In the genomic region with DNA sequence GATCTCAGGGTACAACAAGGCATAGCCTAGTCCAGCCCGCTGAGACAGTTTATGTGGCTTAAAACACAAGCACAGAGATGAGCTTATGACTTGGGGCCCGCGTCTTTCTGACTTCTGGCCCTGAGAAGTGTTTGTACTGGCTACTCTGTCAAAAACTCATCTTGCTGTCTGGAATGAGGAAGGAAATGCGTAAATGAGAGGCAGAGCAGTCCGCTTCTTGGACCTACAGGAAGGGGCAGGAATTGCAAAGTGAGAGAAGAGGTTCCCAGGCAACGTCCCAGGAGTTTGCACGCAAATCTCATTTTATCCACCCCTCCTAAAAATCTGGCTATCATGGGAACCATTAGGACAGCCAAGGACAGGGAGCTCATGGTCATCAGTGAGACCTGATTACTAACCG, we compare ENCODE assay signal across 8 cellular contexts. TPM values are rescaled to one million over a fixed set of nuclear protein-coding genes. Genes with fewer than 3 reads are reported as not detected.
A peak's percentile ranks its signal among the peaks of the same experiment; 100 is the strongest.
DNase-seq lines count a peak whose midpoint lies in the region; ATAC-seq, FAIRE-seq and TF ChIP-seq lines count a peak whose summit lies in the region.

No MANE protein-coding gene starts in this region.

- ATAC-seq in gastrocnemius medialis (peak; percentile 1 to 15), GM19351 (IDR thresholded peaks at IDR 0.05; ENCODE audit: unreplicated experiment) (no peak)

- FAIRE-seq in urothelium cell line (lab: Jason Lieb, UNC): no peak

- H3K27ac ChIP-seq in cardiac muscle cell (no peak overlapping the region), gastrocnemius medialis (peak overlapping the region; percentile 95 to 100 (median 98))

- H3K36me3 ChIP-seq in cardiac muscle cell (no peaks in the 10 kb centered on the region), gastrocnemius medialis (no peaks in the 10 kb centered on the region)

- H3K27me3 ChIP-seq in cardiac muscle cell (no peaks in the 10 kb centered on the region), gastrocnemius medialis (no peaks in the 10 kb centered on the region)

- H3K4me1 ChIP-seq in cardiac muscle cell (ENCODE audit: low read depth): peaks cover 56% of the 10 kb centered on the region
- peaks cover 97 to 99% of the 10 kb centered on the region in 2 donors for H3K4me1 ChIP-seq in gastrocnemius medialis

- peak; percentile 41 for TF ChIP-seq CTCF in cardiac muscle cell (IDR thresholded peaks at IDR 0.05; ENCODE audit: low read depth, low read length)
- peak in 2 of 5 experiments; percentile 28 to 38 for TF ChIP-seq CTCF in gastrocnemius medialis (IDR thresholded peaks at IDR 0.05 in 4 of 5, conservative IDR thresholded peaks at IDR 0.05 in 1 of 5)

- TF ChIP-seq POLR2A in gastrocnemius medialis (IDR thresholded peaks at IDR 0.05): no peak

- intact Hi-C loops in gastrocnemius medialis (cut with DNase I; ENCODE audit: low total_unique reads): no loop called here

- H3K9me3 ChIP-seq in cardiac muscle cell (ENCODE audit: low read depth): no peaks in the 10 kb centered on the region
- no peaks in the 10 kb centered on the region for H3K9me3 ChIP-seq in gastrocnemius medialis

- in situ Hi-C loops in gastrocnemius medialis (cut with MboI; ENCODE audit: low sequenced_read_pairs in 4 of 4): loop anchor here in 3 of 4 donors (5.0 to 25.0 kb wide), 4 partner anchors 38 to 138 kb away; no protein-coding TSS in a partner anchor

- H3K4me3 ChIP-seq in cardiac muscle cell: no peak overlapping the region
- H3K4me3 ChIP-seq in gastrocnemius medialis: peak overlapping the region; percentile 44 to 50 (median 49)

- peak; percentile 65 for DNase-seq in ELR (ENCODE audit: low read depth)
- DNase-seq in UCSD-AML1 (lab: John Stamatoyannopoulos, UW; ENCODE audit: unreplicated experiment): peak; percentile 40
- peak in 1 of 2 donors; percentile 92 for DNase-seq in cardiac muscle cell (ENCODE audit: low read depth in 1 of 2, low spot score in 1 of 2)
- peak in 1 of 2 donors; percentile 60 for DNase-seq in gastrocnemius medialis
- no peak for DNase-seq in urothelium cell line (ENCODE audit: low spot score)
- DNase-seq in COLO829 (ENCODE audit: low spot score): no peak
- DNase-seq in stimulated activated CD4-positive, alpha-beta T cell treated with anti-CD3 and anti-CD28 coated beads, Interleukin-2, amount 100 ng/mL, for 48 hours: no peak

RNA-seq across cellular contexts. Expression of gene ANXA11, which starts 5.5 kb away (rescaled TPM):
- total RNA-seq in cardiac muscle cell (74.4 and 80.2 TPM in 2 replicates), gastrocnemius medialis (100 to 1,000 TPM; 142 to 202 (median 173) TPM)
- 82.4 and 112 TPM in 2 replicates for polyA plus RNA-seq in cardiac muscle cell

Comparison
In these comparisons a context has a peak if more than half of its experiments do, and no peak if none do; other contexts are left out.
1. DNase-seq: peak in ELR (single experiment) and UCSD-AML1 (single experiment); none in urothelium cell line (single experiment), COLO829 (single experiment) and stimulated activated CD4-positive, alpha-beta T cell treated with anti-CD3 and anti-CD28 coated beads, Interleukin-2, amount 100 ng/mL, for 48 hours (0 of 2).